ENCODE assay signal across 1 cellular context in the genomic region with DNA sequence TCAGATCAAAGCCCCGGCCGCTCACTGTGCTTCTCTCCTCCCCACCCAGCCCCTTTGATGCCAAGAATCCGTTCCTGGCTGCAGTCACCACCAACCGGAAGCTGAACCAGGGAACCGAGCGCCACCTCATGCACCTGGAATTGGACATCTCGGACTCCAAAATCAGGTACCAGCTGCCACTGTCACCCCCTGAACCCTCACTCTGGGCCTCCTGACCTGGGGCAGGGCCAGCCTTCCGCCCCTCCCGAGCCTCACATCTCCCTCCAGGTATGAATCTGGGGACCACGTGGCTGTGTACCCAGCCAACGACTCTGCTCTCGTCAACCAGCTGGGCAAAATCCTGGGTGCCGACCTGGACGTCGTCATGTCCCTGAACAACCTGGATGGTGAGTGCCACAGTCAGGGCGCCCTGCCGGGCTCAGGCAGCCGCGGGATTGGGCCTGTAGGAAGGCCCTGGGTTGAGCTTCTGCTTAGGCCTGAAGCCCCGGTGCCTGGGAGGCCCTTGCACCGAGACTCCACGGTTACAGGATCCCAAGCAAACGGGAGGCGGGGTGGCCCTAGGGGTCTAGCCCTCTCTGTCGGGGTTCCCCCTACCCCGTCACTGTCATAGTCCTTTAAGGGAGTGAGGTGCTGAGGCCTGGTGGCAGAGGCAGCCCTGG.
TF ChIP-seq lines count a peak whose summit lies in the region.

No MANE protein-coding gene starts in this region.

TF ChIP-seq in H1, 55 proteins besides CTCF, POLR2A, EP300 and RAD21:
- TF ChIP-seq, protein P1, sequence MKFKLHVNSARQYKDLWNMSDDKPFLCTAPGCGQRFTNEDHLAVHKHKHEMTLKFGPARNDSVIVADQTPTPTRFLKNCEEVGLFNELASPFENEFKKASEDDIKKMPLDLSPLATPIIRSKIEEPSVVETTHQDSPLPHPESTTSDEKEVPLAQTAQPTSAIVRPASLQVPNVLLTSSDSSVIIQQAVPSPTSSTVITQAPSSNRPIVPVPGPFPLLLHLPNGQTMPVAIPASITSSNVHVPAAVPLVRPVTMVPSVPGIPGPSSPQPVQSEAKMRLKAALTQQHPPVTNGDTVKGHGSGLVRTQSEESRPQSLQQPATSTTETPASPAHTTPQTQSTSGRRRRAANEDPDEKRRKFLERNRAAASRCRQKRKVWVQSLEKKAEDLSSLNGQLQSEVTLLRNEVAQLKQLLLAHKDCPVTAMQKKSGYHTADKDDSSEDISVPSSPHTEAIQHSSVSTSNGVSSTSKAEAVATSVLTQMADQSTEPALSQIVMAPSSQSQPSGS (IDR thresholded peaks at IDR 0.05; ENCODE audit: low read length) = no peak
- no peak for TF ChIP-seq EZH2 (IDR thresholded peaks at IDR 0.05; ENCODE audit: low read depth, low read length, severe bottlenecking)
- TF ChIP-seq KDM4A (IDR thresholded peaks at IDR 0.05; ENCODE audit: low read depth, low read length, severe bottlenecking) = no peak
- TF ChIP-seq YY1 (IDR thresholded peaks at IDR 0.05; ENCODE audit: low read depth, low read length) = no peak
- TF ChIP-seq, protein P2, sequence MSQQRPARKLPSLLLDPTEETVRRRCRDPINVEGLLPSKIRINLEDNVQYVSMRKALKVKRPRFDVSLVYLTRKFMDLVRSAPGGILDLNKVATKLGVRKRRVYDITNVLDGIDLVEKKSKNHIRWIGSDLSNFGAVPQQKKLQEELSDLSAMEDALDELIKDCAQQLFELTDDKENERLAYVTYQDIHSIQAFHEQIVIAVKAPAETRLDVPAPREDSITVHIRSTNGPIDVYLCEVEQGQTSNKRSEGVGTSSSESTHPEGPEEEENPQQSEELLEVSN (IDR thresholded peaks at IDR 0.05) = no peak
- TF ChIP-seq BCL11A (IDR thresholded peaks at IDR 0.05; ENCODE audit: low read depth in 2 of 2, low read length in 2 of 2) = no peak
- no peak for TF ChIP-seq RBBP5 (IDR thresholded peaks at IDR 0.05; ENCODE audit: borderline replicate concordance, low read depth, low read length)
- TF ChIP-seq HDAC6 (IDR thresholded peaks at IDR 0.05; ENCODE audit: low read depth, low read length) = no peak
- no peak for TF ChIP-seq MAFK (IDR thresholded peaks at IDR 0.05; ENCODE audit: low read depth, low read length)
